Comparison of ENCODE assay signal across 15 cellular contexts in the genomic region with DNA sequence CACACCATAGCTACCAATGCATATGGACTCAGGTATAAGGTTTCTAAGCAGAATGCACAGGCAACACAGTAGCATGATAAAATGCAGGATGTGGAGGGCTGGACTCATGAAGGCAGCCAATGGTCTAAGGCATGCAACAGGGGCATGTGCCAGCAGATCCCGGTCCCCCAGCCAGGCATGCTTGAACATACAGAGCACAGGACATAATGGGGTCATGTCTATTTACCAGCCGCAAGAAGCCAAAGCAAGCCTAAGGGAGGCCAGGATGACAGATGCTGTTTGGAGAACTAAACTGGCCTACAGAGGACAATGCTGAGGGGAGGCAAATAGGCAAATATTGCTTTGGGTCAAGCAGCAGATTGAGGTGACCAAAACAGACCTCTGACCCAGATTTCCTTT.
DNase-seq lines count a peak whose midpoint lies in the region; ATAC-seq and TF ChIP-seq lines count a peak whose summit lies in the region.
"Had no signal": no experiment of that assay in that cellular context is flagged by ENCODE, and none has a peak within 500 bp of the region (broad histone marks: within the 10 kb centered on the region; RNA-seq: fewer than 3 reads in every experiment).

No MANE protein-coding gene starts in this region.

- no peak overlapping the region for H3K4me3 ChIP-seq in breast epithelium
- no peak overlapping the region for H3K4me3 ChIP-seq in right atrium auricular region
- H3K4me3 ChIP-seq in aorta (ENCODE audit: low read length in 2 of 2) = no peak overlapping the region
- H3K4me3 ChIP-seq: BLaER1 treated with 17β-estradiol and CSF1 and Interleukin-3, amounts not matched to agents 10 nM and 100 nM had no signal

- intact Hi-C loops in breast epithelium (cut with DNase I; ENCODE audit: low total_unique reads) = no loop called here
- intact Hi-C loops in MCF 10A (cut with micrococcal nuclease) = no loop called here
- intact Hi-C loops in sciatic nerve (cut with DNase I) = no loop called here
- intact Hi-C loops in aorta (cut with DNase I) = no loop called here

- H3K9me3 ChIP-seq in breast epithelium (no peaks in the 10 kb centered on the region), right atrium auricular region (no peaks in the 10 kb centered on the region), aorta (ENCODE audit: control insufficient read depth, low read length) (no peaks in the 10 kb centered on the region)
- H3K9me3 ChIP-seq: BLaER1 treated with 17β-estradiol and CSF1 and Interleukin-3, amounts not matched to agents 10 nM and 100 nM; neutrophil had no signal

- H3K4me1 ChIP-seq in breast epithelium (peaks cover 7 to 12% of the 10 kb centered on the region in 2 donors), right atrium auricular region (peaks cover 0 to 16% of the 10 kb centered on the region in 2 donors), aorta (ENCODE audit: control insufficient read depth in 1 of 2, insufficient read depth in 2 of 2, low read length in 2 of 2) (no peaks in the 10 kb centered on the region)

- no peaks in the 10 kb centered on the region for H3K27me3 Mint-ChIP-seq in MCF 10A (ENCODE audit: insufficient read depth, unreplicated experiment)
- no peaks in the 10 kb centered on the region for H3K27me3 Mint-ChIP-seq in naive thymus-derived CD8-positive, alpha-beta T cell
- peaks cover 0 to 4% of the 10 kb centered on the region in 2 donors for H3K27me3 Mint-ChIP-seq in natural killer cell treated with Interleukin-12 subunit alpha and Interleukin-12 subunit beta and Interleukin-15 and Interleukin-18, amount 100 ng/mL, for 72 hours
- H3K27me3 Mint-ChIP-seq: dendritic cell treated with granulocyte-macrophage colony-stimulating factor and Interleukin-4, amounts not matched to agents 40 ng/mL and 50 ng/mL, for 4 days had no signal

- ATAC-seq in sciatic nerve = peak; percentile 54
- peak; percentile 68 for ATAC-seq in aorta (ENCODE audit: low FRiP score)
- ATAC-seq in naive thymus-derived CD8-positive, alpha-beta T cell = no peak
- no peak for ATAC-seq in natural killer cell treated with Interleukin-12 subunit alpha and Interleukin-12 subunit beta and Interleukin-15 and Interleukin-18, amount 100 ng/mL, for 72 hours
- no peak for ATAC-seq in activated naive CD4-positive, alpha-beta T cell treated with anti-CD3 and anti-CD28 coated beads, Interleukin-2, amount 50 U/mL, for 72 hours
- ATAC-seq: SK-N-SH treated with all-trans-retinoic acid at 6 μM for 48 hours had no signal

- H3K36me3 Mint-ChIP-seq in MCF 10A (ENCODE audit: insufficient read depth, unreplicated experiment) = no peaks in the 10 kb centered on the region
- H3K36me3 Mint-ChIP-seq in naive thymus-derived CD8-positive, alpha-beta T cell = peaks cover 0 to 3% (median 0%) of the 10 kb centered on the region in 3 donors
- no peaks in the 10 kb centered on the region for H3K36me3 Mint-ChIP-seq in natural killer cell treated with Interleukin-12 subunit alpha and Interleukin-12 subunit beta and Interleukin-15 and Interleukin-18, amount 100 ng/mL, for 72 hours
- H3K36me3 Mint-ChIP-seq in activated naive CD4-positive, alpha-beta T cell treated with anti-CD3 and anti-CD28 coated beads, Interleukin-2, amount 50 U/mL, for 72 hours = no peaks in the 10 kb centered on the region

- peaks cover 18% of the 10 kb centered on the region for H3K4me1 Mint-ChIP-seq in MCF 10A (ENCODE audit: insufficient read depth, unreplicated experiment)
- H3K4me1 Mint-ChIP-seq in naive thymus-derived CD8-positive, alpha-beta T cell = peaks cover 0 to 4% (median 0%) of the 10 kb centered on the region in 4 donors
- no peaks in the 10 kb centered on the region for H3K4me1 Mint-ChIP-seq in natural killer cell treated with Interleukin-12 subunit alpha and Interleukin-12 subunit beta and Interleukin-15 and Interleukin-18, amount 100 ng/mL, for 72 hours (ENCODE audit: low read depth in 2 of 2)

- no peak for DNase-seq in breast epithelium (ENCODE audit: low spot score in 2 of 2)
- no peak for DNase-seq in MCF 10A (ENCODE audit: unreplicated experiment)
- DNase-seq in right atrium auricular region (ENCODE audit: low spot score) = no peak
- no peak for DNase-seq in sciatic nerve (ENCODE audit: low spot score)
- no peak for DNase-seq in aorta
- no peak for DNase-seq in naive thymus-derived CD8-positive, alpha-beta T cell
- no peak for DNase-seq in natural killer cell treated with Interleukin-12 subunit alpha and Interleukin-12 subunit beta and Interleukin-15 and Interleukin-18, amount 100 ng/mL, for 72 hours (ENCODE audit: low spot score)
- no peak for DNase-seq in activated naive CD4-positive, alpha-beta T cell treated with anti-CD3 and anti-CD28 coated beads, Interleukin-2, amount 50 U/mL, for 72 hours (ENCODE audit: low spot score in 2 of 2)
- DNase-seq: activated CD8-positive, alpha-beta memory T cell treated with anti-CD3 and anti-CD28 coated beads, Interleukin-2, amount 50 U/mL, for 4 hours; NCI-H2029; stimulated activated CD4-positive, alpha-beta T cell treated with anti-CD3 and anti-CD28 coated beads, Interleukin-4, amount 100 ng/mL, for 24 hours had no signal

- POLR2A ChIA-PET in MCF 10A (lab: Yijun Ruan, JAX) = no interaction called here
- POLR2A ChIA-PET in naive thymus-derived CD8-positive, alpha-beta T cell (lab: Charles Lee) = no interaction called here

- peak overlapping the region; percentile 79 to 89 for H3K27ac ChIP-seq in breast epithelium
- H3K27ac ChIP-seq in right atrium auricular region = peak overlapping the region; percentile 14 to 54
- H3K27ac ChIP-seq in aorta (ENCODE audit: low read depth in 1 of 2, low read length in 2 of 2) = peak overlapping the region in 1 of 2 donors; percentile 61
- H3K27ac ChIP-seq: BLaER1 treated with 17β-estradiol and CSF1 and Interleukin-3, amounts not matched to agents 10 nM and 100 nM; neutrophil had no signal

- H3K9me3 Mint-ChIP-seq in MCF 10A (ENCODE audit: unreplicated experiment) = no peaks in the 10 kb centered on the region
- H3K9me3 Mint-ChIP-seq in naive thymus-derived CD8-positive, alpha-beta T cell = no peaks in the 10 kb centered on the region
- H3K9me3 Mint-ChIP-seq in natural killer cell treated with Interleukin-12 subunit alpha and Interleukin-12 subunit beta and Interleukin-15 and Interleukin-18, amount 100 ng/mL, for 72 hours = no peaks in the 10 kb centered on the region
- no peaks in the 10 kb centered on the region for H3K9me3 Mint-ChIP-seq in activated naive CD4-positive, alpha-beta T cell treated with anti-CD3 and anti-CD28 coated beads, Interleukin-2, amount 50 U/mL, for 72 hours
- H3K9me3 Mint-ChIP-seq: dendritic cell treated with granulocyte-macrophage colony-stimulating factor and Interleukin-4, amounts not matched to agents 40 ng/mL and 50 ng/mL, for 4 days had no signal

- WGBS in aorta, 2 donors = 0 to 8% methylated on average over 2 of the region's 2 CpGs

- no peak overlapping the region for H3K27ac Mint-ChIP-seq in MCF 10A (ENCODE audit: low read depth, unreplicated experiment)
- H3K27ac Mint-ChIP-seq in naive thymus-derived CD8-positive, alpha-beta T cell = no peak overlapping the region
- no peak overlapping the region for H3K27ac Mint-ChIP-seq in natural killer cell treated with Interleukin-12 subunit alpha and Interleukin-12 subunit beta and Interleukin-15 and Interleukin-18, amount 100 ng/mL, for 72 hours
- no peak overlapping the region for H3K27ac Mint-ChIP-seq in activated naive CD4-positive, alpha-beta T cell treated with anti-CD3 and anti-CD28 coated beads, Interleukin-2, amount 50 U/mL, for 72 hours
- H3K27ac Mint-ChIP-seq: dendritic cell treated with granulocyte-macrophage colony-stimulating factor and Interleukin-4, amounts not matched to agents 40 ng/mL and 50 ng/mL, for 4 days had no signal

- CTCF ChIA-PET in MCF 10A (lab: Yijun Ruan, JAX) = interaction anchor here (0.7 to 26.5 kb wide), 9 partner anchors 11 to 140 kb away, joined by 3 to 713 read pairs (median 4); no protein-coding TSS in a partner anchor

- no peaks in the 10 kb centered on the region for H3K36me3 ChIP-seq in breast epithelium
- H3K36me3 ChIP-seq in right atrium auricular region = peaks cover 89% of the 10 kb centered on the region
- peaks cover 0 to 12% of the 10 kb centered on the region in 2 donors for H3K36me3 ChIP-seq in aorta (ENCODE audit: control insufficient read depth in 1 of 2, insufficient read depth in 2 of 2, low read length in 1 of 2)
- H3K36me3 ChIP-seq: neutrophil had no signal

- H3K4me3 Mint-ChIP-seq in MCF 10A (ENCODE audit: unreplicated experiment) = no peak overlapping the region
- H3K4me3 Mint-ChIP-seq in naive thymus-derived CD8-positive, alpha-beta T cell = no peak overlapping the region
- H3K4me3 Mint-ChIP-seq in natural killer cell treated with Interleukin-12 subunit alpha and Interleukin-12 subunit beta and Interleukin-15 and Interleukin-18, amount 100 ng/mL, for 72 hours = no peak overlapping the region
- H3K4me3 Mint-ChIP-seq: dendritic cell treated with granulocyte-macrophage colony-stimulating factor and Interleukin-4, amounts not matched to agents 40 ng/mL and 50 ng/mL, for 4 days had no signal

- TF ChIP-seq CTCF in breast epithelium (IDR thresholded peaks at IDR 0.05) (no peak), MCF 10A (IDR thresholded peaks at IDR 0.05; ENCODE audit: unreplicated experiment) (no peak), right atrium auricular region (IDR thresholded peaks at IDR 0.05) (no peak)

- no TSS peak for BruUV-seq in MCF 10A (replicated peaks; lab: Mats Ljungman, UMichigan)

- H3K27me3 ChIP-seq in breast epithelium (no peaks in the 10 kb centered on the region), right atrium auricular region (no peaks in the 10 kb centered on the region), aorta (ENCODE audit: control insufficient read depth in 1 of 2, insufficient read depth in 2 of 2, low read length in 1 of 2) (no peaks in the 10 kb centered on the region)
- H3K27me3 ChIP-seq: BLaER1 treated with 17β-estradiol and CSF1 and Interleukin-3, amounts not matched to agents 10 nM and 100 nM; neutrophil had no signal

- TF ChIP-seq POLR2A in breast epithelium (IDR thresholded peaks at IDR 0.05) = no peak

Comparison
In these comparisons a context has a peak if more than half of its experiments do, and no peak if none do; other contexts are left out.
1. ATAC-seq: peak in sciatic nerve (single experiment) and aorta (single experiment); none in naive thymus-derived CD8-positive, alpha-beta T cell (0 of 2), natural killer cell treated with Interleukin-12 subunit alpha and Interleukin-12 subunit beta and Interleukin-15 and Interleukin-18, amount 100 ng/mL, for 72 hours (0 of 2) and activated naive CD4-positive, alpha-beta T cell treated with anti-CD3 and anti-CD28 coated beads, Interleukin-2, amount 50 U/mL, for 72 hours (0 of 2).